Comparison of ENCODE assay signal across 1 cellular context in the genomic region with DNA sequence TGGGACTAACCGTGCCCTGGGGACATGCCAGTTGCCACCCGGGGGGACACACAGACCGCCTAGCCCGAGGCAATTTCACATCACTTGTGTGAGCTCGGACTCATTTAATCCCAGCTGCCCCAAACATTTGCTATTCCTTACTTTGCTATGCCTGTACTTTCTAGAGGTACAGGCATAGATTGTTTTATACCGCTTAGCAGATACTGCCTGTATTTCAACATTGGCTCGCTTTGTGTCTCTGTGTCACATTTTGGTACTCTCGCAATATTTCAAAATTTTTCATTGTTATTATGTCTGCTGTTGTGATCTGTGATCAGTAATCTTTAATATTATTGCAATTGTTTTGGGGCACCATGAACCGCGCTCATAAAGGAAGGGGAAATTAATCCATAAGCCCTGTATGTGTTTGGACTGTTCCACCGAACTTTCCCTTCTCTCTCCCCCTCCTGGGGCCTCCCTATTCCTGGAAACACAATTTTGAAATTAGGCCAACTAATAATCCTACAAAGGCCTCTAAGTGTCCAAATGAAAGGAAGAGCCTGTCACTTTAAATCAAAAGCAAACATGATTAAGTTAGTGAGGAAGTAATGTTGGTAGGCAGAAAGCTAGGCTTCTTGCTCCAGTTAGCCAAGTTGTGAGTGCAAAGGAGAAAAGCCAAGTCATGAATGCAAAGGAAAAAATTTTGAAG.
TF ChIP-seq lines count a peak whose summit lies in the region.

No MANE protein-coding gene starts in this region.

TF ChIP-seq in H1, 55 proteins besides CTCF, POLR2A, EP300 and RAD21:
- TF ChIP-seq KDM1A (IDR thresholded peaks at IDR 0.05; ENCODE audit: borderline replicate concordance, low read length): no peak
- TF ChIP-seq SIN3A (conservative IDR thresholded peaks at IDR 0.05 in 1 of 2, IDR thresholded peaks at IDR 0.05 in 1 of 2; ENCODE audit: low read depth in 1 of 2, low read length in 2 of 2): no peak
- no peak for TF ChIP-seq EZH2 (IDR thresholded peaks at IDR 0.05; ENCODE audit: low read depth, low read length, severe bottlenecking)
- TF ChIP-seq POU5F1 (IDR thresholded peaks at IDR 0.05; ENCODE audit: low read depth, low read length): no peak
- no peak for TF ChIP-seq BCL11A (IDR thresholded peaks at IDR 0.05; ENCODE audit: low read depth in 2 of 2, low read length in 2 of 2)
- no peak for TF ChIP-seq RNF2 (IDR thresholded peaks at IDR 0.05; ENCODE audit: borderline replicate concordance, low read depth, low read length, missing control alignments, poor library complexity, severe bottlenecking)
- no peak for TF ChIP-seq RBBP5 (IDR thresholded peaks at IDR 0.05; ENCODE audit: borderline replicate concordance, low read depth, low read length)
